ENCODE assay signal across 1 cellular context in genomic region chr11:110329441-110329840, GRCh38.
TF ChIP-seq lines count a peak whose summit lies in the region.

No MANE protein-coding gene starts in this region.

TF ChIP-seq in IMR-90, 13 proteins besides CTCF, POLR2A, EP300 and RAD21:
- TF ChIP-seq NFE2L2 (IDR thresholded peaks at IDR 0.05; ENCODE audit: low read depth, low read length) (no peak), MAFK (IDR thresholded peaks at IDR 0.05; ENCODE audit: low read depth, low read length) (no peak), FOS (IDR thresholded peaks at IDR 0.05; ENCODE audit: low read depth, low read length) (no peak), RFX5 (IDR thresholded peaks at IDR 0.05; ENCODE audit: low read depth, low read length) (no peak), MAZ (IDR thresholded peaks at IDR 0.05; ENCODE audit: borderline replicate concordance, low read depth, low read length) (no peak), CEBPB (IDR thresholded peaks at IDR 0.05; ENCODE audit: low read depth, low read length) (no peak), SMC3 (IDR thresholded peaks at IDR 0.05; ENCODE audit: low read depth, low read length) (no peak), RCOR1 (IDR thresholded peaks at IDR 0.05; ENCODE audit: insufficient replicate concordance, low read length) (no peak), MXI1 (IDR thresholded peaks at IDR 0.05; ENCODE audit: borderline replicate concordance, low read depth, low read length) (no peak), CHD1 (IDR thresholded peaks at IDR 0.05; ENCODE audit: low read depth, low read length) (no peak), BHLHE40 (IDR thresholded peaks at IDR 0.05; ENCODE audit: low read depth, low read length) (no peak)
- TF ChIP-seq, protein P1, sequence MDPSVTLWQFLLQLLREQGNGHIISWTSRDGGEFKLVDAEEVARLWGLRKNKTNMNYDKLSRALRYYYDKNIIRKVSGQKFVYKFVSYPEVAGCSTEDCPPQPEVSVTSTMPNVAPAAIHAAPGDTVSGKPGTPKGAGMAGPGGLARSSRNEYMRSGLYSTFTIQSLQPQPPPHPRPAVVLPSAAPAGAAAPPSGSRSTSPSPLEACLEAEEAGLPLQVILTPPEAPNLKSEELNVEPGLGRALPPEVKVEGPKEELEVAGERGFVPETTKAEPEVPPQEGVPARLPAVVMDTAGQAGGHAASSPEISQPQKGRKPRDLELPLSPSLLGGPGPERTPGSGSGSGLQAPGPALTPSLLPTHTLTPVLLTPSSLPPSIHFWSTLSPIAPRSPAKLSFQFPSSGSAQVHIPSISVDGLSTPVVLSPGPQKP (IDR thresholded peaks at IDR 0.05; ENCODE audit: borderline replicate concordance, low read depth, low read length): no peak
- TF ChIP-seq, protein P2, sequence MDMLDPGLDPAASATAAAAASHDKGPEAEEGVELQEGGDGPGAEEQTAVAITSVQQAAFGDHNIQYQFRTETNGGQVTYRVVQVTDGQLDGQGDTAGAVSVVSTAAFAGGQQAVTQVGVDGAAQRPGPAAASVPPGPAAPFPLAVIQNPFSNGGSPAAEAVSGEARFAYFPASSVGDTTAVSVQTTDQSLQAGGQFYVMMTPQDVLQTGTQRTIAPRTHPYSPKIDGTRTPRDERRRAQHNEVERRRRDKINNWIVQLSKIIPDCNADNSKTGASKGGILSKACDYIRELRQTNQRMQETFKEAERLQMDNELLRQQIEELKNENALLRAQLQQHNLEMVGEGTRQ (IDR thresholded peaks at IDR 0.05; ENCODE audit: low read depth, low read length): no peak
TF ChIP-seq in IMR-90: peak in this region for 0.
